In genomic region chr12:31899136-31899535, GRCh38 we compare ENCODE assay signal across 18 cellular contexts.
A peak's percentile ranks its signal among the peaks of the same experiment; 100 is the strongest.
DNase-seq lines count a peak whose midpoint lies in the region; ATAC-seq and TF ChIP-seq lines count a peak whose summit lies in the region.
"Had no signal": no experiment of that assay in that cellular context is flagged by ENCODE, and none has a peak within 500 bp of the region (broad histone marks: within the 10 kb centered on the region; RNA-seq: fewer than 3 reads in every experiment).

No MANE protein-coding gene starts in this region.

- DNase-seq in activated CD4-positive, alpha-beta memory T cell treated with anti-CD3 and anti-CD28 coated beads, Interleukin-2, amount 10 ng/mL, durations not matched to agents 7 days and 5 days, result no peak
- DNase-seq in activated CD4-positive, alpha-beta memory T cell treated with anti-CD3 and anti-CD28 coated beads for 36 hours, result no peak
- DNase-seq in amniotic epithelial cell (ENCODE audit: low read depth), result peak; percentile 17
- no peak for DNase-seq in spleen
- DNase-seq in AML-193 (lab: John Stamatoyannopoulos, UW), result no peak
- DNase-seq in NCI-H146 treated with DMSO at 0.1 percent for 48 hours (lab: John Stamatoyannopoulos, UW; ENCODE audit: unreplicated experiment), result no peak
- DNase-seq: activated CD4-positive, alpha-beta T cell treated with anti-CD3 and anti-CD28 coated beads, Interleukin-2, amount 50 U/mL, for 48 hours; aorta; cerebellar nuclear complex; COR-L47; NCI-H1092; Peyer's patch; stimulated activated CD4-positive, alpha-beta T cell treated with anti-CD3 and anti-CD28 coated beads, Interleukin-15, amount 100 ng/mL, for 24 hours had no signal

- H3K27me3 ChIP-seq in spleen (replicated peaks in 1 of 7), result no peaks in the 10 kb centered on the region
- H3K27me3 ChIP-seq: neural progenitor cell, Peyer's patch, vagina had no signal

- intact Hi-C loops in activated CD4-positive, alpha-beta memory T cell treated with anti-CD3 and anti-CD28 coated beads for 36 hours (cut with micrococcal nuclease), result loop anchor here (5.0 kb wide), 2 partner anchors 37 to 217 kb away; no protein-coding TSS in a partner anchor
- intact Hi-C loops in spleen (cut with DNase I; ENCODE audit: low total_unique reads), result no loop called here

- H3K4me1 ChIP-seq in spleen, result peaks cover 13 to 55% (median 37%) of the 10 kb centered on the region in 6 donors

- H3K9me3 ChIP-seq in KOPT-K1 (ENCODE audit: insufficient read depth, low read length, poor library complexity, severe bottlenecking) (peaks cover 83% of the 10 kb centered on the region), spleen (peaks cover 0 to 74% (median 42%) of the 10 kb centered on the region in 8 donors)
- H3K9me3 ChIP-seq: vagina had no signal

- peak overlapping the region in 1 of 8 donors; percentile 30 for H3K4me3 ChIP-seq in spleen
- H3K4me3 ChIP-seq: neural progenitor cell, Peyer's patch, SK-N-MC, vagina had no signal

- H3K27ac Mint-ChIP-seq in activated CD4-positive, alpha-beta memory T cell treated with anti-CD3 and anti-CD28 coated beads, Interleukin-2, amount 10 ng/mL, durations not matched to agents 7 days and 5 days, result peak overlapping the region; percentile 57
- no peak overlapping the region for H3K27ac Mint-ChIP-seq in activated CD4-positive, alpha-beta memory T cell treated with anti-CD3 and anti-CD28 coated beads for 36 hours
- H3K27ac Mint-ChIP-seq: neural progenitor cell had no signal

- POLR2A ChIA-PET in activated CD4-positive, alpha-beta memory T cell treated with anti-CD3 and anti-CD28 coated beads, Interleukin-2, amount 10 ng/mL, durations not matched to agents 7 days and 5 days (lab: Charles Lee), result interaction anchor here (0.8 to 1.3 kb wide), 2 partner anchors 20 to 60 kb away, joined by 3 read pairs; partner anchors contain the start of gene RESF1
- POLR2A ChIA-PET in activated CD4-positive, alpha-beta memory T cell treated with anti-CD3 and anti-CD28 coated beads for 36 hours (lab: Charles Lee), result no interaction called here

- CTCF ChIA-PET in activated CD4-positive, alpha-beta memory T cell treated with anti-CD3 and anti-CD28 coated beads, Interleukin-2, amount 10 ng/mL, durations not matched to agents 7 days and 5 days (lab: Charles Lee), result interaction anchor here (0.8 kb wide), 1 partner anchor 13 kb away, joined by 5 read pairs; no protein-coding TSS in a partner anchor
- CTCF ChIA-PET in activated CD4-positive, alpha-beta memory T cell treated with anti-CD3 and anti-CD28 coated beads for 36 hours (lab: Charles Lee), result no interaction called here

- H3K27me3 Mint-ChIP-seq in activated CD4-positive, alpha-beta memory T cell treated with anti-CD3 and anti-CD28 coated beads, Interleukin-2, amount 10 ng/mL, durations not matched to agents 7 days and 5 days, result no peaks in the 10 kb centered on the region
- H3K27me3 Mint-ChIP-seq in activated CD4-positive, alpha-beta memory T cell treated with anti-CD3 and anti-CD28 coated beads for 36 hours, result no peaks in the 10 kb centered on the region

- no peaks in the 10 kb centered on the region for H3K36me3 ChIP-seq in KOPT-K1 (ENCODE audit: insufficient read depth, low read length)
- H3K36me3 ChIP-seq in spleen, result no peaks in the 10 kb centered on the region
- H3K36me3 ChIP-seq: neural progenitor cell, Peyer's patch, vagina had no signal

- ATAC-seq in HG03521 (IDR thresholded peaks at IDR 0.05; ENCODE audit: unreplicated experiment), result no peak

- H3K4me1 Mint-ChIP-seq in activated CD4-positive, alpha-beta memory T cell treated with anti-CD3 and anti-CD28 coated beads, Interleukin-2, amount 10 ng/mL, durations not matched to agents 7 days and 5 days, result peaks cover 46% of the 10 kb centered on the region
- peaks cover 49% of the 10 kb centered on the region for H3K4me1 Mint-ChIP-seq in activated CD4-positive, alpha-beta memory T cell treated with anti-CD3 and anti-CD28 coated beads for 36 hours (ENCODE audit: low read depth)

- no peak for TF ChIP-seq POLR2A in spleen (IDR thresholded peaks at IDR 0.05)

- WGBS in spleen, 5 donors, result 57 to 90% (median 72%) methylated on average over 1 of the region's 1 CpG

- H3K27ac ChIP-seq in KOPT-K1 (ENCODE audit: low read depth, low read length, poor library complexity, severe bottlenecking) (peak overlapping the region; percentile 5), spleen (peak overlapping the region in 5 of 8 donors; percentile 63 to 98 (median 96))
- H3K27ac ChIP-seq: neural progenitor cell, Peyer's patch, SK-N-MC, vagina had no signal

- H3K36me3 Mint-ChIP-seq in activated CD4-positive, alpha-beta memory T cell treated with anti-CD3 and anti-CD28 coated beads, Interleukin-2, amount 10 ng/mL, durations not matched to agents 7 days and 5 days (ENCODE audit: low read depth), result peaks cover 63% of the 10 kb centered on the region
- peaks cover 40% of the 10 kb centered on the region for H3K36me3 Mint-ChIP-seq in activated CD4-positive, alpha-beta memory T cell treated with anti-CD3 and anti-CD28 coated beads for 36 hours
- H3K36me3 Mint-ChIP-seq: neural progenitor cell had no signal

- peaks cover 41% of the 10 kb centered on the region for H3K9me3 Mint-ChIP-seq in activated CD4-positive, alpha-beta memory T cell treated with anti-CD3 and anti-CD28 coated beads, Interleukin-2, amount 10 ng/mL, durations not matched to agents 7 days and 5 days
- peaks cover 43% of the 10 kb centered on the region for H3K9me3 Mint-ChIP-seq in activated CD4-positive, alpha-beta memory T cell treated with anti-CD3 and anti-CD28 coated beads for 36 hours

- TF ChIP-seq CTCF in spleen (IDR thresholded peaks at IDR 0.05 in 8 of 11, conservative IDR thresholded peaks at IDR 0.05 in 3 of 11), result no peak

- H3K4me3 Mint-ChIP-seq in activated CD4-positive, alpha-beta memory T cell treated with anti-CD3 and anti-CD28 coated beads, Interleukin-2, amount 10 ng/mL, durations not matched to agents 7 days and 5 days, result no peak overlapping the region
- no peak overlapping the region for H3K4me3 Mint-ChIP-seq in activated CD4-positive, alpha-beta memory T cell treated with anti-CD3 and anti-CD28 coated beads for 36 hours
- H3K4me3 Mint-ChIP-seq: neural progenitor cell had no signal
